In the genomic region with DNA sequence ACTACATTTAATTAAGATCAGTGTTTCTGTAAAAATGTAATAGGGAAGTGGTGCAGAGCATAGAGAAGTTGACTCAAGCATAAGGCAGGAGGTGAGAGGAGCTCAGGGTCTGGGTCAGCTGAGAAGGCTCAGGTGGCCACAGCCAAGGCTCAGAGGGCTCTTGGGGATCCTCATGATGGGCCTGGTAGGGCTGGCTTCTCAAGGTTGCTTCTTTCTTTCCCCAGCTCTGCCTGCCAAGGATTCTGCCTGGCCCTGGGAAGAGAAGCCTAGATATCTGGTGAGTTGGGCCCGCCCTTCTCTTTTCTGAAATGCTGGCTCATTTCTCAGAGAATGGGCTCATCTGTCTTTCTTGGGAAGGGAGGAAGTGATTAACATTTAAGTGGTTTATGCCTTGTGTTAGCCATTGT, we compare ENCODE assay signal across 12 cellular contexts. TPM values are rescaled to one million over a fixed set of nuclear protein-coding genes. Genes with fewer than 3 reads are reported as not detected.
DNase-seq lines count a peak whose midpoint lies in the region; ATAC-seq lines count a peak whose summit lies in the region.
"Had no signal": no experiment of that assay in that cellular context is flagged by ENCODE, and none has a peak within 500 bp of the region (broad histone marks: within the 10 kb centered on the region; RNA-seq: fewer than 3 reads in every experiment).

No MANE protein-coding gene starts in this region.

- peak overlapping the region in 5 of 11 experiments; percentile 36 to 91 (median 69); a peak in 11 of 22 replicates for H3K4me2 ChIP-seq in BLaER1 treated with 17β-estradiol and CSF1 and Interleukin-3, amounts not matched to agents 10 nM and 100 nM
- no peak overlapping the region for H3K4me2 ChIP-seq in neuronal stem cell (ENCODE audit: insufficient read depth, low read length, poor library complexity, severe bottlenecking)
- H3K4me2 ChIP-seq: KMS-11 had no signal

- H3K23ac ChIP-seq in neuronal stem cell (ENCODE audit: low read depth, low read length, poor library complexity): no peak overlapping the region

- H2BK15ac ChIP-seq in neuronal stem cell (ENCODE audit: low read length): no peak overlapping the region

- WGBS in neuronal stem cell (ENCODE audit: extremely low coverage in 2 of 2, insufficient read length in 2 of 2, insufficient replicate concordance in 1 of 2), 2 donors: no CpG with 5 or more reads among the region's 1 CpG

- H2AFZ ChIP-seq in neuronal stem cell (ENCODE audit: low read length): no peak overlapping the region

- H3K14ac ChIP-seq in neuronal stem cell (ENCODE audit: low read length): no peak overlapping the region

- H3K36me3 ChIP-seq in BLaER1 treated with 17β-estradiol and CSF1 and Interleukin-3, amounts not matched to agents 10 nM and 100 nM: peaks cover 35 to 60% (median 47%) of the 10 kb centered on the region in 11 experiments
- peaks cover 9 to 58% of the 10 kb centered on the region in 2 donors for H3K36me3 ChIP-seq in neuronal stem cell (replicated peaks in 1 of 2; ENCODE audit: control insufficient read depth in 2 of 2, insufficient read depth in 2 of 2, low read length in 2 of 2)

- no peak overlapping the region for H4K91ac ChIP-seq in neuronal stem cell (ENCODE audit: low read depth, low read length, poor library complexity)

- no peak overlapping the region for H2BK5ac ChIP-seq in neuronal stem cell (ENCODE audit: low read length)

- H3K18ac ChIP-seq in neuronal stem cell (ENCODE audit: low read length): no peak overlapping the region

- H2AK5ac ChIP-seq in neuronal stem cell (ENCODE audit: low read depth, low read length): no peak overlapping the region

- H2BK120ac ChIP-seq in neuronal stem cell (ENCODE audit: low read depth, low read length): no peak overlapping the region

- peak; percentile 60 for DNase-seq in KBM-7
- no peak for DNase-seq in memory B cell (ENCODE audit: low spot score in 2 of 2)
- DNase-seq in ACHN: no peak
- no peak for DNase-seq in stimulated activated CD4-positive, alpha-beta T cell treated with anti-CD3 and anti-CD28 coated beads, Interleukin-15, amount 100 ng/mL, for 24 hours
- no peak for DNase-seq in neuronal stem cell (ENCODE audit: low spot score)
- DNase-seq: GF-D8, SHP77, transverse colon had no signal

- H3K4me1 ChIP-seq in BLaER1 treated with 17β-estradiol and CSF1 and Interleukin-3, amounts not matched to agents 10 nM and 100 nM: peaks cover 19 to 52% (median 27%) of the 10 kb centered on the region in 10 experiments
- peaks cover 0 to 3% of the 10 kb centered on the region in 2 donors for H3K4me1 ChIP-seq in neuronal stem cell (ENCODE audit: control insufficient read depth in 2 of 2, insufficient read depth in 1 of 2, low read depth in 1 of 2, low read length in 2 of 2)

- H3K4me3 Mint-ChIP-seq in activated naive CD8-positive, alpha-beta T cell: no peak overlapping the region
- H3K4me3 Mint-ChIP-seq in memory B cell: no peak overlapping the region

- no peak overlapping the region for H3K4ac ChIP-seq in neuronal stem cell (ENCODE audit: low read length)

- H3K4me1 Mint-ChIP-seq in activated naive CD8-positive, alpha-beta T cell (ENCODE audit: low read depth): peaks cover 28% of the 10 kb centered on the region
- peaks cover 10% of the 10 kb centered on the region for H3K4me1 Mint-ChIP-seq in memory B cell

- no peaks in the 10 kb centered on the region for H3K9me3 Mint-ChIP-seq in activated naive CD8-positive, alpha-beta T cell (ENCODE audit: low read depth)
- H3K9me3 Mint-ChIP-seq in memory B cell: no peaks in the 10 kb centered on the region

- H3K27ac ChIP-seq in BLaER1 treated with 17β-estradiol and CSF1 and Interleukin-3, amounts not matched to agents 10 nM and 100 nM: peak overlapping the region in 6 of 11 experiments; percentile 4 to 72 (median 52); a peak in 8 of 22 replicates
- H3K27ac ChIP-seq in neuronal stem cell (replicated peaks; ENCODE audit: low read length): no peak overlapping the region
- H3K27ac ChIP-seq: KMS-11, transverse colon had no signal

- no peak overlapping the region for H3K4me3 ChIP-seq in BLaER1 treated with 17β-estradiol and CSF1 and Interleukin-3, amounts not matched to agents 10 nM and 100 nM
- H3K4me3 ChIP-seq in neuronal stem cell (ENCODE audit: low read length in 2 of 2): no peak overlapping the region
- H3K4me3 ChIP-seq: transverse colon had no signal

- H4K20me1 ChIP-seq in BLaER1 treated with 17β-estradiol and CSF1 and Interleukin-3, amounts not matched to agents 10 nM and 100 nM: peaks cover 0 to 20% (median 5%) of the 10 kb centered on the region in 11 experiments; a peak in 5 of 22 replicates

- peaks cover 4% of the 10 kb centered on the region for H3K36me3 Mint-ChIP-seq in activated naive CD8-positive, alpha-beta T cell
- peaks cover 12% of the 10 kb centered on the region for H3K36me3 Mint-ChIP-seq in memory B cell

- H3K27ac Mint-ChIP-seq in activated naive CD8-positive, alpha-beta T cell: peak overlapping the region; percentile 28
- peak overlapping the region; percentile 65 for H3K27ac Mint-ChIP-seq in memory B cell

- H4K8ac ChIP-seq in neuronal stem cell (ENCODE audit: low read depth, low read length): no peak overlapping the region

- H3K79me1 ChIP-seq in neuronal stem cell (ENCODE audit: low read depth, low read length): peaks cover 3% of the 10 kb centered on the region

- no peaks in the 10 kb centered on the region for H3K27me3 ChIP-seq in BLaER1 treated with 17β-estradiol and CSF1 and Interleukin-3, amounts not matched to agents 10 nM and 100 nM
- H3K27me3 ChIP-seq in neuronal stem cell (ENCODE audit: control insufficient read depth in 3 of 3, insufficient read depth in 3 of 3, low read depth in 1 of 3, low read length in 3 of 3): no peaks in the 10 kb centered on the region
- H3K27me3 ChIP-seq: transverse colon had no signal

- H3K9ac ChIP-seq in BLaER1 treated with 17β-estradiol and CSF1 and Interleukin-3, amounts not matched to agents 10 nM and 100 nM: peak overlapping the region in 4 of 11 experiments; percentile 25 to 52 (median 48); a peak in 6 of 22 replicates
- no peak overlapping the region for H3K9ac ChIP-seq in neuronal stem cell (ENCODE audit: low read depth, low read length, poor library complexity)
- H3K9ac ChIP-seq: KMS-11 had no signal

- ATAC-seq in memory B cell (ENCODE audit: low read depth) (peak; percentile 45), HG02970 (IDR thresholded peaks at IDR 0.05; ENCODE audit: low FRiP score, unreplicated experiment) (no peak)

- H2BK12ac ChIP-seq in neuronal stem cell (ENCODE audit: low read length): no peak overlapping the region

- no peaks in the 10 kb centered on the region for H3K9me3 ChIP-seq in BLaER1 treated with 17β-estradiol and CSF1 and Interleukin-3, amounts not matched to agents 10 nM and 100 nM (replicated peaks in 1 of 11)
- no peaks in the 10 kb centered on the region for H3K9me3 ChIP-seq in neuronal stem cell (replicated peaks in 1 of 2; ENCODE audit: control insufficient read depth in 2 of 2, insufficient read depth in 1 of 2, low read depth in 1 of 2, low read length in 2 of 2)
- H3K9me3 ChIP-seq: transverse colon had no signal

- in situ Hi-C loops in KBM-7 (cut with MboI; ENCODE audit: low pct_unique_long_range_greater_than_20kb, low sequenced_read_pairs) (no loop called here), ACHN (cut with HindIII; ENCODE audit: low pct_ligation_motif_present, low pct_unique_long_range_greater_than_20kb, low sequenced_read_pairs) (no loop called here)

- no peaks in the 10 kb centered on the region for H3K27me3 Mint-ChIP-seq in activated naive CD8-positive, alpha-beta T cell
- no peaks in the 10 kb centered on the region for H3K27me3 Mint-ChIP-seq in memory B cell

RNA-seq across cellular contexts. Expression of a gene that starts 6.5 kb away (rescaled TPM):
- polyA plus RNA-seq in neuronal stem cell (2013, experiment 1 of 2): 28.2 TPM
- 29.0 TPM for polyA plus RNA-seq in neuronal stem cell (2013, experiment 2 of 2)

RNA-seq across cellular contexts. Expression of a gene that starts 24.1 kb away (rescaled TPM):
- polyA plus RNA-seq in neuronal stem cell (2013, experiment 1 of 2): not detected
- polyA plus RNA-seq in neuronal stem cell (2013, experiment 2 of 2): not detected

RNA-seq across cellular contexts. Expression of a gene that starts 53.8 kb away (rescaled TPM):
- 11.8 TPM for polyA plus RNA-seq in neuronal stem cell (2013, experiment 1 of 2)
- polyA plus RNA-seq in neuronal stem cell (2013, experiment 2 of 2): 12.5 TPM

RNA-seq across cellular contexts. Expression of a gene that starts 59.2 kb away (rescaled TPM):
- polyA plus RNA-seq in neuronal stem cell (2013, experiment 1 of 2): 26.0 TPM
- polyA plus RNA-seq in neuronal stem cell (2013, experiment 2 of 2): 24.4 TPM
